In genomic region chr4:101201421-101201820, GRCh38 we compare ENCODE assay signal across 16 cellular contexts.
DNase-seq lines count a peak whose midpoint lies in the region; ATAC-seq, FAIRE-seq and TF ChIP-seq lines count a peak whose summit lies in the region.
"Had no signal": no experiment of that assay in that cellular context is flagged by ENCODE, and none has a peak within 500 bp of the region (broad histone marks: within the 10 kb centered on the region; RNA-seq: fewer than 3 reads in every experiment).

No MANE protein-coding gene starts in this region.

- H3K79me1 ChIP-seq in mesenchymal stem cell (replicated peaks; ENCODE audit: low read length, poor library complexity, severe bottlenecking), result peaks cover 20% of the 10 kb centered on the region

- H3K27me3 Mint-ChIP-seq in Calu3 (ENCODE audit: unreplicated experiment), result no peaks in the 10 kb centered on the region
- no peaks in the 10 kb centered on the region for H3K27me3 Mint-ChIP-seq in HFFc6 (ENCODE audit: insufficient read depth)
- H3K27me3 Mint-ChIP-seq: activated naive CD4-positive, alpha-beta T cell treated with anti-CD3 and anti-CD28 coated beads, Interleukin-2, amount 10 ng/mL, durations not matched to agents 7 days and 5 days had no signal

- no peak overlapping the region for H3K23ac ChIP-seq in mesenchymal stem cell (ENCODE audit: low read length in 2 of 2)

- no peaks in the 10 kb centered on the region for H3K36me3 ChIP-seq in WERI-Rb-1
- no peaks in the 10 kb centered on the region for H3K36me3 ChIP-seq in mesenchymal stem cell (ENCODE audit: control insufficient read depth in 1 of 2, insufficient read depth in 2 of 2, low read depth in 1 of 2, low read length in 2 of 2)
- H3K36me3 ChIP-seq: upper lobe of left lung had no signal

- H3K27ac Mint-ChIP-seq in Calu3 (ENCODE audit: unreplicated experiment) (peak overlapping the region; percentile 74), HFFc6 (peak overlapping the region; percentile 50)
- H3K27ac Mint-ChIP-seq: activated naive CD4-positive, alpha-beta T cell treated with anti-CD3 and anti-CD28 coated beads, Interleukin-2, amount 10 ng/mL, durations not matched to agents 7 days and 5 days had no signal

- no peak overlapping the region for H4K8ac ChIP-seq in mesenchymal stem cell (ENCODE audit: low read length)

- intact Hi-C loops in Calu3 (cut with micrococcal nuclease; ENCODE audit: unreplicated experiment), result no loop called here

- no peak overlapping the region for H4K91ac ChIP-seq in mesenchymal stem cell (ENCODE audit: low read length)

- no peak for TF ChIP-seq POLR2A in H54 (IDR thresholded peaks at IDR 0.05; ENCODE audit: low read depth, low read length)

- no peaks in the 10 kb centered on the region for H3K9me3 ChIP-seq in WERI-Rb-1 (ENCODE audit: severe bottlenecking)
- H3K9me3 ChIP-seq in mesenchymal stem cell (ENCODE audit: control insufficient read depth, low read length), result no peaks in the 10 kb centered on the region
- H3K9me3 ChIP-seq: upper lobe of left lung had no signal

- H2AFZ ChIP-seq in mesenchymal stem cell (ENCODE audit: low read depth, low read length), result no peak overlapping the region

- WGBS in mesenchymal stem cell, result 63% methylated on average over 2 of the region's 2 CpGs

- H3K18ac ChIP-seq in mesenchymal stem cell (ENCODE audit: low read depth in 1 of 2, low read length in 2 of 2), result no peak overlapping the region

- no peak for DNase-seq in Calu3
- DNase-seq in HFFc6, result no peak
- peak; percentile 42 for DNase-seq in WERI-Rb-1
- peak; percentile 44 for DNase-seq in mesenchymal stem cell
- no peak for DNase-seq in H54 (ENCODE audit: insufficient read length, low spot score)
- DNase-seq in stimulated activated CD8-positive, alpha-beta memory T cell treated with anti-CD3 and anti-CD28 coated beads, Interleukin-4, amount 100 ng/mL, for 48 hours, result no peak
- DNase-seq: activated naive CD4-positive, alpha-beta T cell treated with anti-CD3 and anti-CD28 coated beads, Interleukin-2, amount 10 ng/mL, durations not matched to agents 7 days and 5 days; caudate nucleus; head of caudate nucleus; kidney; NCI-H2029; stimulated activated CD4-positive, alpha-beta T cell treated with anti-CD3 and anti-CD28 coated beads, Interleukin-1b, Interleukin-23, amount 100 ng/mL, for 48 hours; upper lobe of left lung had no signal

- no peaks in the 10 kb centered on the region for H3K27me3 ChIP-seq in WERI-Rb-1 (ENCODE audit: insufficient read depth, low read depth, severe bottlenecking)
- H3K27me3 ChIP-seq in mesenchymal stem cell (ENCODE audit: control insufficient read depth in 1 of 2, insufficient read depth in 1 of 2, low read length in 2 of 2), result no peaks in the 10 kb centered on the region
- H3K27me3 ChIP-seq: upper lobe of left lung had no signal

- TF ChIP-seq CTCF in Calu3 (IDR thresholded peaks at IDR 0.05; ENCODE audit: unreplicated experiment) (no peak), HFFc6 (IDR thresholded peaks at IDR 0.05) (no peak), WERI-Rb-1 (IDR thresholded peaks at IDR 0.05; ENCODE audit: low read depth, low read length) (no peak)

- no peak for ATAC-seq in GM18520 (IDR thresholded peaks at IDR 0.05; ENCODE audit: unreplicated experiment)

- H3K4me1 ChIP-seq in mesenchymal stem cell (ENCODE audit: control insufficient read depth, insufficient read depth, low read depth, low read length), result peaks cover 2% of the 10 kb centered on the region

- peak overlapping the region in 1 of 2 experiments; percentile 52 for H2BK12ac ChIP-seq in mesenchymal stem cell (ENCODE audit: low read length in 2 of 2)

- H3K4me1 Mint-ChIP-seq in Calu3 (ENCODE audit: low read depth, unreplicated experiment), result peaks cover 17% of the 10 kb centered on the region
- peaks cover 56% of the 10 kb centered on the region for H3K4me1 Mint-ChIP-seq in HFFc6 (ENCODE audit: low read depth)

- no peak overlapping the region for H2BK15ac ChIP-seq in mesenchymal stem cell (ENCODE audit: low read depth, poor library complexity, severe bottlenecking)

- H3K4me3 Mint-ChIP-seq in Calu3 (ENCODE audit: low read depth, unreplicated experiment), result no peak overlapping the region
- H3K4me3 Mint-ChIP-seq in HFFc6, result no peak overlapping the region
- H3K4me3 Mint-ChIP-seq: activated naive CD4-positive, alpha-beta T cell treated with anti-CD3 and anti-CD28 coated beads, Interleukin-2, amount 10 ng/mL, durations not matched to agents 7 days and 5 days had no signal

- BruUV-seq in Calu3 (replicated peaks; lab: Mats Ljungman, UMichigan), result no TSS peak

- H3K36me3 Mint-ChIP-seq in Calu3 (ENCODE audit: insufficient read depth, unreplicated experiment) (no peaks in the 10 kb centered on the region), HFFc6 (ENCODE audit: low read depth) (no peaks in the 10 kb centered on the region)

- peak overlapping the region; percentile 72; the same call in 1 of the 2 replicates for H3K27ac ChIP-seq in WERI-Rb-1
- H3K27ac ChIP-seq in mesenchymal stem cell (ENCODE audit: low read length, poor library complexity, severe bottlenecking), result no peak overlapping the region
- H3K27ac ChIP-seq: KMS-11, upper lobe of left lung had no signal

- H2BK120ac ChIP-seq in mesenchymal stem cell (ENCODE audit: low read depth, low read length), result no peak overlapping the region

- H3K4me3 ChIP-seq in WERI-Rb-1 (ENCODE audit: low read depth, low read length) (no peak overlapping the region), mesenchymal stem cell (ENCODE audit: insufficient read depth in 1 of 2, low read depth in 1 of 2, low read length in 2 of 2) (no peak overlapping the region)
- H3K4me3 ChIP-seq: upper lobe of left lung had no signal

- H3K14ac ChIP-seq in mesenchymal stem cell (ENCODE audit: low read length in 2 of 2), result no peak overlapping the region

- CTCF ChIA-PET in Calu3 (lab: Charles Lee), result no interaction called here

- H3K9ac ChIP-seq in mesenchymal stem cell (ENCODE audit: low read length), result peak overlapping the region; percentile 81
- H3K9ac ChIP-seq: KMS-11 had no signal

- no peak overlapping the region for H3K4ac ChIP-seq in mesenchymal stem cell (ENCODE audit: low read depth in 1 of 2, low read length in 2 of 2)

- H3K9me3 Mint-ChIP-seq in Calu3 (ENCODE audit: low read depth, unreplicated experiment) (no peaks in the 10 kb centered on the region), HFFc6 (no peaks in the 10 kb centered on the region)
- H3K9me3 Mint-ChIP-seq: activated naive CD4-positive, alpha-beta T cell treated with anti-CD3 and anti-CD28 coated beads, Interleukin-2, amount 10 ng/mL, durations not matched to agents 7 days and 5 days had no signal

- no peak overlapping the region for H3K4me2 ChIP-seq in mesenchymal stem cell (ENCODE audit: low read length, poor library complexity, severe bottlenecking)
- H3K4me2 ChIP-seq: KMS-11 had no signal

- peak overlapping the region; percentile 53 for H2AK5ac ChIP-seq in mesenchymal stem cell (ENCODE audit: low read length, severe bottlenecking)

- FAIRE-seq in H54 (lab: Jason Lieb, UNC), result no peak
- FAIRE-seq: G401.6 had no signal

- H2BK5ac ChIP-seq in mesenchymal stem cell (ENCODE audit: low read depth, low read length, poor library complexity, severe bottlenecking), result no peak overlapping the region

Comparison
In these comparisons a context has a peak if more than half of its experiments do, and no peak if none do; other contexts are left out.
1. DNase-seq: peak in WERI-Rb-1 (single experiment) and mesenchymal stem cell (single experiment); none in Calu3 (single experiment), HFFc6 (single experiment), H54 (single experiment) and stimulated activated CD8-positive, alpha-beta memory T cell treated with anti-CD3 and anti-CD28 coated beads, Interleukin-4, amount 100 ng/mL, for 48 hours (single experiment).